ENCODE assay signal across 30 cellular contexts in genomic region chr3:160748787-160749186, GRCh38.
"Had no signal": no experiment of that assay in that cellular context is flagged by ENCODE, and none has a peak within 500 bp of the region (broad histone marks: within the 10 kb centered on the region; RNA-seq: fewer than 3 reads in every experiment).

No MANE protein-coding gene starts in this region.

- H3K36me3 ChIP-seq: colonic mucosa, esophagus muscularis mucosa, gastroesophageal sphincter, heart left ventricle, left lung, neutrophil, spleen, thoracic aorta, tibial nerve, upper lobe of left lung had no signal

- H3K4me1 ChIP-seq: colonic mucosa, foreskin keratinocyte had no signal

- FAIRE-seq: endothelial cell of umbilical vein, urothelium cell line had no signal

- H3K9me3 ChIP-seq: colonic mucosa, esophagus muscularis mucosa, gastroesophageal sphincter, heart left ventricle, left lung, mucosa of descending colon, neutrophil, spleen, thoracic aorta, tibial nerve, upper lobe of left lung had no signal

- H3K4me3 ChIP-seq: colonic mucosa, esophagus muscularis mucosa, gastroesophageal sphincter, heart left ventricle, hepatocyte, left lung, mucosa of descending colon, skin epidermis, spleen, thoracic aorta, tibial nerve, upper lobe of left lung had no signal

- H3K27ac ChIP-seq: colonic mucosa, esophagus muscularis mucosa, foreskin keratinocyte, gastroesophageal sphincter, heart left ventricle, hepatocyte, left lung, neutrophil, parathyroid adenoma, skin epidermis, spleen, thoracic aorta, tibial nerve, upper lobe of left lung had no signal

- H3K27ac Mint-ChIP-seq: dendritic cell treated with granulocyte-macrophage colony-stimulating factor and Interleukin-4, amounts not matched to agents 40 ng/mL and 50 ng/mL, for 4 days; mesothelial cell of epicardium; natural killer cell treated with Interleukin-12 subunit alpha and Interleukin-12 subunit beta and Interleukin-15 and Interleukin-18, amount 100 ng/mL, for 72 hours; progenitor cell of endocrine pancreas; stimulated activated memory B cell treated with anti-CD40 and anti-IgM and Interleukin-4, amounts not matched to agents 10 μg/mL and 1 μg/mL and 100 μg/mL, for 72 hours had no signal

- H3K4me3 Mint-ChIP-seq: dendritic cell treated with granulocyte-macrophage colony-stimulating factor and Interleukin-4, amounts not matched to agents 40 ng/mL and 50 ng/mL, for 4 days; mesothelial cell of epicardium; naive B cell; natural killer cell treated with Interleukin-12 subunit alpha and Interleukin-12 subunit beta and Interleukin-15 and Interleukin-18, amount 100 ng/mL, for 72 hours; stimulated activated memory B cell treated with anti-CD40 and anti-IgM and Interleukin-4, amounts not matched to agents 10 μg/mL and 1 μg/mL and 100 μg/mL, for 72 hours had no signal

- H3K27me3 ChIP-seq: colonic mucosa, esophagus muscularis mucosa, gastroesophageal sphincter, heart left ventricle, hepatocyte, left lung, neutrophil, spleen, tibial nerve, upper lobe of left lung had no signal

- H3K27me3 Mint-ChIP-seq: dendritic cell treated with granulocyte-macrophage colony-stimulating factor and Interleukin-4, amounts not matched to agents 40 ng/mL and 50 ng/mL, for 4 days; stimulated activated memory B cell treated with anti-CD40 and anti-IgM and Interleukin-4, amounts not matched to agents 10 μg/mL and 1 μg/mL and 100 μg/mL, for 72 hours had no signal

- DNase-seq: colonic mucosa; effector memory CD4-positive, alpha-beta T cell; foreskin keratinocyte; kidney glomerular epithelial cell; left lung; mesenchymal stem cell; mucosa of descending colon; naive B cell; spleen; stimulated activated CD4-positive, alpha-beta T cell treated with anti-CD3 and anti-CD28 coated beads, Interleukin-4, amount 100 ng/mL, for 4 hours; stimulated activated naive CD8-positive, alpha-beta T cell treated with anti-CD3 and anti-CD28 coated beads, Interleukin-15, Interleukin-2, amounts not matched to agents 100 U/mL and 50 U/mL, for 24 hours; upper lobe of left lung had no signal

- H3K4me1 Mint-ChIP-seq: naive B cell; stimulated activated memory B cell treated with anti-CD40 and anti-IgM and Interleukin-4, amounts not matched to agents 10 μg/mL and 1 μg/mL and 100 μg/mL, for 72 hours had no signal

- ATAC-seq: foreskin keratinocyte; gastroesophageal sphincter; heart left ventricle; left lung; mucosa of descending colon; natural killer cell treated with Interleukin-12 subunit alpha and Interleukin-12 subunit beta and Interleukin-15 and Interleukin-18, amount 100 ng/mL, for 72 hours; right cardiac atrium; stimulated activated memory B cell treated with anti-CD40 and anti-IgM and Interleukin-4, amounts not matched to agents 10 μg/mL and 1 μg/mL and 100 μg/mL, for 72 hours; stimulated activated naive CD8-positive, alpha-beta T cell treated with anti-CD3 and anti-CD28 coated beads, Interleukin-15, Interleukin-2, amounts not matched to agents 100 U/mL and 50 U/mL, for 24 hours had no signal

- H3K9me3 Mint-ChIP-seq: dendritic cell treated with granulocyte-macrophage colony-stimulating factor and Interleukin-4, amounts not matched to agents 40 ng/mL and 50 ng/mL, for 4 days; mesothelial cell of epicardium; naive B cell; natural killer cell treated with Interleukin-12 subunit alpha and Interleukin-12 subunit beta and Interleukin-15 and Interleukin-18, amount 100 ng/mL, for 72 hours; neural crest cell; stimulated activated memory B cell treated with anti-CD40 and anti-IgM and Interleukin-4, amounts not matched to agents 10 μg/mL and 1 μg/mL and 100 μg/mL, for 72 hours had no signal

- H3K36me3 Mint-ChIP-seq: mesothelial cell of epicardium; naive B cell; natural killer cell treated with Interleukin-12 subunit alpha and Interleukin-12 subunit beta and Interleukin-15 and Interleukin-18, amount 100 ng/mL, for 72 hours; stimulated activated memory B cell treated with anti-CD40 and anti-IgM and Interleukin-4, amounts not matched to agents 10 μg/mL and 1 μg/mL and 100 μg/mL, for 72 hours had no signal
